18 cellular contexts compared by ENCODE assay signal in the genomic region with DNA sequence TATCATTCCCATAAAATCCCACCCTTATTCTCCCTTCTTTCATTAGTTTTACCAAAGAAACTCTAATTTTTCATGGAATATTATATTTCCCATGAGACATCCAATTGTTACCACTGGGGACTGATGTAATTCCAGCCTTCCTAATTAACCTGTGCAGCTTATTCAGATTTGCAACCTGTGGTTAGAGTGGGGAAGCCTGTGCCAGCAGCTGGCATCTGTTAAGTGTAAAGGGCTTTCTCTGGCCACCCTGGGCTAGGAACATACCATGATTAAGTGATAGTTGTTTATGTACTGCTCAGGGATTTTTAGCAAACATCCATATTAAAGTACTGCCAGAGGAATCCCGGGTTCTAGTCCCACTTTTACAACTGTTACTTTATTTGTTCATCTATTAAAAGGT.
"Had no signal": no experiment of that assay in that cellular context is flagged by ENCODE, and none has a peak within 500 bp of the region (broad histone marks: within the 10 kb centered on the region; RNA-seq: fewer than 3 reads in every experiment).

No MANE protein-coding gene starts in this region.

- H3K27ac Mint-ChIP-seq: activated CD4-positive, alpha-beta T cell treated with anti-CD3 and anti-CD28 coated beads, Interleukin-2, amount 10 ng/mL, durations not matched to agents 7 days and 5 days; activated naive CD4-positive, alpha-beta T cell treated with anti-CD3 and anti-CD28 coated beads, Interleukin-2, amount 50 U/mL, for 72 hours; activated T-cell treated with anti-CD3 and anti-CD28 coated beads, Interleukin-2, amount 50 U/mL, for 72 hours; dendritic cell treated with granulocyte-macrophage colony-stimulating factor and Interleukin-4, amounts not matched to agents 40 ng/mL and 50 ng/mL, for 4 days; nephron progenitor cell; stimulated activated naive B cell treated with anti-CD40 and anti-IgM and Interleukin-4, amounts not matched to agents 10 μg/mL and 1 μg/mL and 100 μg/mL, for 72 hours had no signal

- H3K9me3 Mint-ChIP-seq: activated CD4-positive, alpha-beta T cell treated with anti-CD3 and anti-CD28 coated beads, Interleukin-2, amount 10 ng/mL, durations not matched to agents 7 days and 5 days; dendritic cell treated with granulocyte-macrophage colony-stimulating factor and Interleukin-4, amounts not matched to agents 40 ng/mL and 50 ng/mL, for 4 days had no signal

- DNase-seq: activated CD4-positive, alpha-beta T cell treated with anti-CD3 and anti-CD28 coated beads, Interleukin-2, amount 10 ng/mL, durations not matched to agents 7 days and 5 days; activated CD4-positive, CD25-positive, alpha-beta regulatory T cell; activated CD8-positive, alpha-beta memory T cell treated with anti-CD3 and anti-CD28 coated beads, Interleukin-2, amount 50 U/mL, for 4 hours; activated effector memory CD4-positive, alpha-beta T cell treated with anti-CD3 and anti-CD28 coated beads, Interleukin-2, amount 50 U/mL, for 16 hours; activated T-cell treated with anti-CD3 and anti-CD28 coated beads, Interleukin-2, amount 50 U/mL, for 72 hours; adrenal gland; effector CD8-positive, alpha-beta T cell; gastrocnemius medialis; head of caudate nucleus; midbrain; nephron progenitor cell; nucleus accumbens; stimulated activated naive B cell treated with anti-CD40 and anti-IgM and Interleukin-4, amounts not matched to agents 10 μg/mL and 1 μg/mL and 100 μg/mL, for 72 hours; T1000 had no signal

- H3K27me3 Mint-ChIP-seq: activated CD4-positive, alpha-beta T cell treated with anti-CD3 and anti-CD28 coated beads, Interleukin-2, amount 10 ng/mL, durations not matched to agents 7 days and 5 days; dendritic cell treated with granulocyte-macrophage colony-stimulating factor and Interleukin-4, amounts not matched to agents 40 ng/mL and 50 ng/mL, for 4 days had no signal

- H3K4me3 Mint-ChIP-seq: activated CD4-positive, alpha-beta T cell treated with anti-CD3 and anti-CD28 coated beads, Interleukin-2, amount 10 ng/mL, durations not matched to agents 7 days and 5 days; activated T-cell treated with anti-CD3 and anti-CD28 coated beads, Interleukin-2, amount 50 U/mL, for 72 hours; dendritic cell treated with granulocyte-macrophage colony-stimulating factor and Interleukin-4, amounts not matched to agents 40 ng/mL and 50 ng/mL, for 4 days; nephron progenitor cell; stimulated activated naive B cell treated with anti-CD40 and anti-IgM and Interleukin-4, amounts not matched to agents 10 μg/mL and 1 μg/mL and 100 μg/mL, for 72 hours had no signal

- H3K4me1 Mint-ChIP-seq: activated CD4-positive, alpha-beta T cell treated with anti-CD3 and anti-CD28 coated beads, Interleukin-2, amount 10 ng/mL, durations not matched to agents 7 days and 5 days; nephron progenitor cell; stimulated activated naive B cell treated with anti-CD40 and anti-IgM and Interleukin-4, amounts not matched to agents 10 μg/mL and 1 μg/mL and 100 μg/mL, for 72 hours had no signal

- ATAC-seq: activated naive CD4-positive, alpha-beta T cell treated with anti-CD3 and anti-CD28 coated beads, Interleukin-2, amount 50 U/mL, for 72 hours; activated T-cell treated with anti-CD3 and anti-CD28 coated beads, Interleukin-2, amount 50 U/mL, for 72 hours; esophagus mucosa; gastrocnemius medialis; left lobe of liver; stimulated activated naive B cell treated with anti-CD40 and anti-IgM and Interleukin-4, amounts not matched to agents 10 μg/mL and 1 μg/mL and 100 μg/mL, for 72 hours had no signal
